Comparison of ENCODE assay signal across 8 cellular contexts in the genomic region with DNA sequence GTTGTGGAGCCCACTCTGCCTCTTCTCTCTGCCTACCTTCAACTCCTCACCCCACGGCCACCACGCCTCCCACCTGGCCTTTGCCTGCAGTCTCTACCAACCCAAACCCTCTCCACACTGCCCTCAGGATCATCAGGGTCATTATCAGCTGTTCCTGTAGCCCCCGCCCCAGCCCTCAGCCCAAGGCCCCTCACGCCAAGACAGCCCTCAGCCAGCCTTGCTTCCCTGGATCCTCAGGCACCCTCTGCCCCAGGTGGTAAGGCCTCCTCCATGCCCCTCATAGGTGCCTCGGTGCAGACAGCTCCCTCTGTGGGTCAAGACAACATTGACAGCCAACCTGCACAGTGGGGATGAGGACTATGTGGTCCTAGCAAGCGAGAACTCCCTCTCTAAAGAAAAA.
DNase-seq lines count a peak whose midpoint lies in the region; TF ChIP-seq lines count a peak whose summit lies in the region.

No MANE protein-coding gene starts in this region.

- H3K27me3 ChIP-seq in neuron (ENCODE audit: insufficient read depth, low read length) = no peaks in the 10 kb centered on the region

- peak; percentile 31 for TF ChIP-seq CTCF in cardiac fibroblast (IDR thresholded peaks at IDR 0.05; ENCODE audit: low read depth, low read length)

- peaks cover 18% of the 10 kb centered on the region for H3K4me1 ChIP-seq in neuron (ENCODE audit: insufficient read depth, low read length)

- H3K4me3 ChIP-seq in cardiac fibroblast (replicated peaks in 1 of 2; ENCODE audit: low read depth in 2 of 2, low read length in 2 of 2) = no peak overlapping the region
- H3K4me3 ChIP-seq in neuron (ENCODE audit: low read length) = peak overlapping the region; percentile 85

- peaks cover 4% of the 10 kb centered on the region for H3K36me3 ChIP-seq in neuron (ENCODE audit: insufficient read depth, low read length)

- no peaks in the 10 kb centered on the region for H3K9me3 ChIP-seq in neuron (ENCODE audit: low read length)

- DNase-seq in NCI-H1694 treated with DMSO at 0.1 percent for 48 hours (lab: John Stamatoyannopoulos, UW) (peak; percentile 10), NCI-H1694 (lab: John Stamatoyannopoulos, UW) (no peak), T follicular helper cell (ENCODE audit: low read depth) (peak; percentile 44), cardiac fibroblast (ENCODE audit: low read depth in 2 of 2) (no peak), NCI-H2081 treated with DMSO at 0.1 percent for 48 hours (lab: John Stamatoyannopoulos, UW) (no peak), COR-L47 (lab: John Stamatoyannopoulos, UW) (no peak), SIG-M5 treated with dmso at 0.1 percent for 504 hours (lab: John Stamatoyannopoulos, UW; ENCODE audit: unreplicated experiment) (no peak)

- H2AFZ ChIP-seq in neuron (ENCODE audit: low read depth, low read length) = no peak overlapping the region

Comparison
In these comparisons a context has a peak if more than half of its experiments do, and no peak if none do; other contexts are left out.
1. DNase-seq: peak in NCI-H1694 treated with DMSO at 0.1 percent for 48 hours (single experiment) and T follicular helper cell (single experiment); none in NCI-H1694 (single experiment), cardiac fibroblast (0 of 2), NCI-H2081 treated with DMSO at 0.1 percent for 48 hours (single experiment), COR-L47 (single experiment) and SIG-M5 treated with dmso at 0.1 percent for 504 hours (single experiment).